24 cellular contexts compared by ENCODE assay signal in genomic region chr20:17460119-17460518, GRCh38.
DNase-seq lines count a peak whose midpoint lies in the region; ATAC-seq, FAIRE-seq and TF ChIP-seq lines count a peak whose summit lies in the region.
"Had no signal": no experiment of that assay in that cellular context is flagged by ENCODE, and none has a peak within 500 bp of the region (broad histone marks: within the 10 kb centered on the region; RNA-seq: fewer than 3 reads in every experiment).

No MANE protein-coding gene starts in this region.

- H3K9me2 ChIP-seq in GM23248 (ENCODE audit: insufficient read depth) (no peaks in the 10 kb centered on the region), OCI-LY7 (ENCODE audit: insufficient read depth, low read length) (no peaks in the 10 kb centered on the region)

- H3K4me3 ChIP-seq in GM23248 (no peak overlapping the region), OCI-LY7 (ENCODE audit: low read depth, low read length, poor library complexity, severe bottlenecking) (no peak overlapping the region), endothelial cell of umbilical vein (replicated peaks in 1 of 3; ENCODE audit: insufficient read depth in 1 of 3, low read depth in 1 of 3, low read length in 3 of 3) (no peak overlapping the region)
- H3K4me3 ChIP-seq: MG63, psoas muscle, skin epidermis, thoracic aorta, vagina had no signal

- peak; percentile 26 for DNase-seq in AG08396 (ENCODE audit: low spot score)
- DNase-seq in GM23248: no peak
- peak; percentile 4 for DNase-seq in OCI-LY7 (ENCODE audit: low spot score)
- no peak for DNase-seq in endothelial cell of umbilical vein (ENCODE audit: low read depth, low spot score)
- DNase-seq in Kasumi-1 (lab: John Stamatoyannopoulos, UW): no peak
- DNase-seq in NCI-H1436 treated with DMSO at 0.1 percent for 48 hours (lab: John Stamatoyannopoulos, UW): no peak
- DNase-seq: activated CD8-positive, alpha-beta memory T cell treated with anti-CD3 and anti-CD28 coated beads for 24 hours; activated naive CD4-positive, alpha-beta T cell treated with anti-CD3 and anti-CD28 coated beads, Interleukin-2, amount 10 ng/mL, durations not matched to agents 7 days and 5 days; activated T-cell treated with anti-CD3 and anti-CD28 coated beads, Interleukin-2, amount 50 U/mL, for 24 hours; CD8-positive, alpha-beta T cell; DMS79; mammary epithelial cell; MG63; NCI-H187; NCI-H345; psoas muscle; stimulated activated CD4-positive, alpha-beta T cell treated with anti-CD3 and anti-CD28 coated beads, Interleukin-1b, Interleukin-23, amount 100 ng/mL, for 48 hours; stimulated activated naive B cell treated with anti-CD40 and anti-IgM and Interleukin-4, amounts not matched to agents 10 μg/mL and 1 μg/mL and 100 μg/mL, for 72 hours had no signal

- H3K27ac ChIP-seq in GM23248 (no peak overlapping the region), OCI-LY7 (ENCODE audit: low read depth, low read length, poor library complexity, severe bottlenecking) (no peak overlapping the region), endothelial cell of umbilical vein (ENCODE audit: insufficient read depth, low read depth, low read length) (no peak overlapping the region)
- H3K27ac ChIP-seq: psoas muscle, skin epidermis, thoracic aorta, vagina had no signal

- no peaks in the 10 kb centered on the region for H4K20me1 ChIP-seq in GM23248 (ENCODE audit: insufficient read depth)
- H4K20me1 ChIP-seq in OCI-LY7 (ENCODE audit: insufficient read depth, low read length): no peaks in the 10 kb centered on the region
- H4K20me1 ChIP-seq in endothelial cell of umbilical vein (replicated peaks; ENCODE audit: control insufficient read depth, extremely low read depth, insufficient read depth, low read length): no peaks in the 10 kb centered on the region

- H3K27me3 ChIP-seq in GM23248 (replicated peaks; ENCODE audit: insufficient read depth) (no peaks in the 10 kb centered on the region; the same call in 1 of the 2 replicates), endothelial cell of umbilical vein (ENCODE audit: control insufficient read depth in 2 of 2, insufficient read depth in 2 of 2, low read length in 2 of 2) (no peaks in the 10 kb centered on the region)
- H3K27me3 ChIP-seq: MG63, vagina had no signal

- dilution Hi-C loops in endothelial cell of umbilical vein (cut with MboI; ENCODE audit: extremely low pct_ligation_motif_present, low sequenced_read_pairs): no loop called here

- H3K4me2 ChIP-seq in GM23248 (ENCODE audit: unreplicated experiment) (no peak overlapping the region), OCI-LY7 (ENCODE audit: low read length) (0 out of 2 replicates have a peak overlapping the region, but pooled peaks have one; percentile 4), endothelial cell of umbilical vein (ENCODE audit: insufficient read depth, low read length) (no peak overlapping the region)

- no peaks in the 10 kb centered on the region for H3K9me1 ChIP-seq in endothelial cell of umbilical vein (replicated peaks; ENCODE audit: control insufficient read depth, extremely low read depth, insufficient read depth, low read length)

- intact Hi-C loops in OCI-LY7 (cut with micrococcal nuclease; ENCODE audit: unreplicated experiment): loop anchor here (10.0 kb wide), 1 partner anchor 1485 kb away; no protein-coding TSS in a partner anchor
- intact Hi-C loops in endothelial cell of umbilical vein (cut with micrococcal nuclease): no loop called here

- H3K4me1 ChIP-seq in GM23248 (ENCODE audit: insufficient read depth): no peaks in the 10 kb centered on the region
- no peaks in the 10 kb centered on the region for H3K4me1 ChIP-seq in OCI-LY7 (ENCODE audit: insufficient read depth, low read length, poor library complexity, severe bottlenecking)
- H3K4me1 ChIP-seq in endothelial cell of umbilical vein (ENCODE audit: control insufficient read depth, extremely low read depth, insufficient read depth, low read length): no peaks in the 10 kb centered on the region
- H3K4me1 ChIP-seq: psoas muscle, vagina had no signal

- no peak overlapping the region for H3K9ac ChIP-seq in GM23248
- no peak overlapping the region for H3K9ac ChIP-seq in endothelial cell of umbilical vein (replicated peaks; ENCODE audit: extremely low read depth, insufficient read depth, low read length)

- WGBS in GM23248 (ENCODE audit: low coverage in 1 of 2, low lambda C conversion rate in 2 of 2, missing lambda C conversion rate in 2 of 2), 2 experiments: 49 to 53% methylated on average over 2 of the region's 2 CpGs

- TF ChIP-seq POLR2A in endothelial cell of umbilical vein (IDR thresholded peaks at IDR 0.05; ENCODE audit: low read depth, low read length): no peak

- H3K9me3 ChIP-seq in GM23248 (ENCODE audit: low read depth) (no peaks in the 10 kb centered on the region), OCI-LY7 (ENCODE audit: low read length) (no peaks in the 10 kb centered on the region), endothelial cell of umbilical vein (replicated peaks; ENCODE audit: control insufficient read depth, insufficient read depth, low read length) (no peaks in the 10 kb centered on the region)
- H3K9me3 ChIP-seq: MG63, psoas muscle, thoracic aorta, vagina had no signal

- BruUV-seq in OCI-LY7 (replicated peaks; lab: Mats Ljungman, UMichigan) (no TSS peak), endothelial cell of umbilical vein (replicated peaks; lab: Mats Ljungman, UMichigan) (no TSS peak)

- no peak for TF ChIP-seq CTCF in OCI-LY7 (conservative IDR thresholded peaks at IDR 0.05; ENCODE audit: low read length)
- no peak for TF ChIP-seq CTCF in endothelial cell of umbilical vein (IDR thresholded peaks at IDR 0.05; ENCODE audit: extremely low read depth in 1 of 2, insufficient read depth in 1 of 2, low read depth in 1 of 2, low read length in 2 of 2)

- FAIRE-seq in endothelial cell of umbilical vein (lab: Jason Lieb, UNC): no peak
- FAIRE-seq: GM12892, RCC 7860 had no signal

- H2AFZ ChIP-seq in GM23248: 0 out of 2 replicates have a peak overlapping the region, but pooled peaks have one; percentile 51
- H2AFZ ChIP-seq in OCI-LY7 (ENCODE audit: low read length): peak overlapping the region; percentile 83
- H2AFZ ChIP-seq in endothelial cell of umbilical vein (ENCODE audit: low read depth, low read length): peak overlapping the region; percentile 30

- ATAC-seq in HG03469 (IDR thresholded peaks at IDR 0.05; ENCODE audit: unreplicated experiment): no peak
- ATAC-seq: CD8-positive, alpha-beta T cell; psoas muscle; stimulated activated naive B cell treated with anti-CD40 and anti-IgM and Interleukin-4, amounts not matched to agents 10 μg/mL and 1 μg/mL and 100 μg/mL, for 72 hours had no signal

- H3K79me2 ChIP-seq in GM23248 (ENCODE audit: insufficient read depth) (no peaks in the 10 kb centered on the region), OCI-LY7 (ENCODE audit: insufficient read depth, low read depth, low read length) (no peaks in the 10 kb centered on the region), endothelial cell of umbilical vein (ENCODE audit: control insufficient read depth, insufficient read depth, low read length) (no peaks in the 10 kb centered on the region)

- CTCF ChIA-PET in OCI-LY7 (lab: Charles Lee; ENCODE audit: unreplicated experiment) (no interaction called here), endothelial cell of umbilical vein (lab: Charles Lee) (no interaction called here)

- in situ Hi-C loops in GM23248 (cut with MboI): no loop called here

- POLR2A ChIA-PET in OCI-LY7 (lab: Charles Lee) (interaction anchor here (0.6 kb wide), 1 partner anchor 20 kb away, joined by 3 read pairs; no protein-coding TSS in a partner anchor), endothelial cell of umbilical vein (lab: Charles Lee) (no interaction called here)

- H3F3A ChIP-seq in GM23248 (ENCODE audit: insufficient read depth): no peaks in the 10 kb centered on the region

- H3K36me3 ChIP-seq in GM23248 (ENCODE audit: low read depth) (no peaks in the 10 kb centered on the region), OCI-LY7 (ENCODE audit: insufficient read depth, low read length) (no peaks in the 10 kb centered on the region), endothelial cell of umbilical vein (ENCODE audit: control insufficient read depth in 2 of 2, extremely low read depth in 1 of 2, insufficient read depth in 2 of 2, low read length in 2 of 2) (no peaks in the 10 kb centered on the region)
- H3K36me3 ChIP-seq: MG63, thoracic aorta, vagina had no signal

TF ChIP-seq in endothelial cell of umbilical vein, 7 proteins besides CTCF, POLR2A, EP300 and RAD21:
- TF ChIP-seq JUN (IDR thresholded peaks at IDR 0.05; ENCODE audit: borderline replicate concordance, insufficient read depth, insufficient read length, low read depth): no peak
- TF ChIP-seq GATA2 (IDR thresholded peaks at IDR 0.05; ENCODE audit: insufficient read depth, insufficient read length, low read depth, low read length): no peak
- no peak for TF ChIP-seq FOS (IDR thresholded peaks at IDR 0.05; ENCODE audit: borderline replicate concordance, insufficient read depth, low read length)

Comparison
In these comparisons a context has a peak if more than half of its experiments do, and no peak if none do; other contexts are left out.
1. DNase-seq: peak in AG08396 (single experiment) and OCI-LY7 (single experiment); none in GM23248 (single experiment), endothelial cell of umbilical vein (single experiment), Kasumi-1 (0 of 2) and NCI-H1436 treated with DMSO at 0.1 percent for 48 hours (single experiment).
2. H2AFZ ChIP-seq: peak in every context shown above with its lines; median percentile 83 in OCI-LY7; 51 in GM23248; 30 in endothelial cell of umbilical vein.